In the genomic region with DNA sequence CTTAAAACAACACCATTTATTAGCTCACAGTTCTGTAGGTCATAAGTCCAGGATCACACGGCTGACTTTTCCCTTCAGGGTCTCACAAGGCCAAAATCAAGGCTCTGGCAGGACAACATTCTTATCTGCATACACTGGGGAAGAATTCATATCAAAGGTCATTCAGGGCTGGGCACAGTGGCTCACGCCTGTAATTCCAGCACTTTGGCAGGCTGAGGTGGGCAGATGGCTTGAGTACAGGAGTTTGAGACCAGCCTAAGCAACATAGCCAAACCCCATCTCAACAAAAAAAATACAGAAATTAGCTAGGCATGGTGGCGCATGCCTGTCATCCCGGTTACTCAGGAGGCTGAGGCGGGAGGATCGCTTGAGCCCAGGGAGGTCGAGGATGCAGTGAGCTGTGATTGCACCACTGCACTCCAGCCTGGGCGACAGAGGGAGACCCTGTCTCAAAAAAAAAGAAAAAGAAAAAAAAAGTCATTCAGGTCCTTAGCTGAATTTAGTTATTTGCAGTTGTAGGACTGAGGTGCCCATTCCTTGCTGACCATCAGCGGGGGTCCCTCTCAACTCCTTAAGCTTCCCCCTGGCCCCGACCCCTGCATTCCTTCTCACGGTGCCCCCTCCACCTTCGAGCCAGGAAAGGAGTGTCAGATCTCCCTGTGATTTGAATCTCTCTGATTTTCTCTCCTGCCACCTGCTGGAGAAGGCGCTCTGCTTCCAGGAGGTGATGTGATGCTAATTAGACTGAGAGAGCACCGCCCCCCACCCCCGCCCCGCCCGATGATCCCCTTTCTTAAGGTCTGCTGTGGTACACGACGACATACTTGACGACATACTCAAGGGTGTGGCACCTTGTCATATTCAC, we compare ENCODE assay signal across 9 cellular contexts.
DNase-seq lines count a peak whose midpoint lies in the region; ATAC-seq and TF ChIP-seq lines count a peak whose summit lies in the region.
"Had no signal": no experiment of that assay in that cellular context is flagged by ENCODE, and none has a peak within 500 bp of the region (broad histone marks: within the 10 kb centered on the region; RNA-seq: fewer than 3 reads in every experiment).

No MANE protein-coding gene starts in this region.

- H3K27ac Mint-ChIP-seq in endodermal cell (no peak overlapping the region), nephron (peak overlapping the region in 2 of 3 experiments; percentile 24)
- H3K27ac Mint-ChIP-seq: dendritic cell treated with granulocyte-macrophage colony-stimulating factor and Interleukin-4, amounts not matched to agents 40 ng/mL and 50 ng/mL, for 4 days had no signal

- H4K20me1 ChIP-seq in MM.1S (ENCODE audit: insufficient read depth, low read length) = no peaks in the 10 kb centered on the region

- H2AFZ ChIP-seq in MM.1S (ENCODE audit: low read length) = no peak overlapping the region

- no peaks in the 10 kb centered on the region for H3K27me3 ChIP-seq in MM.1S (replicated peaks; ENCODE audit: insufficient read depth, low read length)
- H3K27me3 ChIP-seq in endodermal cell (ENCODE audit: control insufficient read depth, insufficient read depth, low read length, poor library complexity, severe bottlenecking) = no peaks in the 10 kb centered on the region

- no peak overlapping the region for H3K27ac ChIP-seq in MM.1S (ENCODE audit: low read length)
- H3K27ac ChIP-seq in endodermal cell (ENCODE audit: low read depth, low read length) = no peak overlapping the region

- H3K4me1 Mint-ChIP-seq in endodermal cell = peaks cover 2% of the 10 kb centered on the region
- H3K4me1 Mint-ChIP-seq in nephron = peaks cover 26% of the 10 kb centered on the region

- no peaks in the 10 kb centered on the region for H3K36me3 ChIP-seq in MM.1S (replicated peaks; ENCODE audit: insufficient read depth, low read length)
- H3K36me3 ChIP-seq in endodermal cell (ENCODE audit: control insufficient read depth, insufficient read depth, low read length) = peaks cover 8% of the 10 kb centered on the region

- H3K27me3 Mint-ChIP-seq in endodermal cell (ENCODE audit: insufficient read depth) (no peaks in the 10 kb centered on the region), nephron (ENCODE audit: low read depth) (no peaks in the 10 kb centered on the region)
- H3K27me3 Mint-ChIP-seq: dendritic cell treated with granulocyte-macrophage colony-stimulating factor and Interleukin-4, amounts not matched to agents 40 ng/mL and 50 ng/mL, for 4 days had no signal

- TF ChIP-seq CTCF in MM.1S (IDR thresholded peaks at IDR 0.05; ENCODE audit: low read length) (peak; percentile 6; the same call in 1 of the 2 replicates), endodermal cell (conservative IDR thresholded peaks at IDR 0.05) (peak; percentile 69), nephron (IDR thresholded peaks at IDR 0.05; ENCODE audit: unreplicated experiment in 3 of 3) (peak; percentile 16 to 24 (median 24))

- WGBS in endodermal cell (ENCODE audit: insufficient coverage in 1 of 2, insufficient read length in 1 of 2), 2 experiments = 58 to 75% methylated on average over 7 to 20 of the region's 20 CpGs

- no peaks in the 10 kb centered on the region for H3F3A ChIP-seq in MM.1S (ENCODE audit: insufficient read depth, low read length)

- H3K9me3 ChIP-seq in MM.1S (replicated peaks; ENCODE audit: insufficient read depth, low read length) (no peaks in the 10 kb centered on the region), endodermal cell (ENCODE audit: control insufficient read depth, low read length) (peaks cover 6% of the 10 kb centered on the region)

- no peak overlapping the region for H3K4me2 ChIP-seq in MM.1S (ENCODE audit: low read depth, low read length)

- H3K9me2 ChIP-seq in MM.1S (replicated peaks; ENCODE audit: insufficient read depth, low read length) = no peaks in the 10 kb centered on the region

- H3K36me3 Mint-ChIP-seq in endodermal cell (ENCODE audit: low read depth) (peaks cover 33% of the 10 kb centered on the region), nephron (ENCODE audit: low read depth) (peaks cover 5% of the 10 kb centered on the region)

- H3K9ac ChIP-seq in MM.1S (ENCODE audit: low read length) (no peak overlapping the region), endodermal cell (ENCODE audit: extremely low read depth, low read length, poor library complexity, severe bottlenecking) (no peak overlapping the region)

- H3K79me2 ChIP-seq in MM.1S (ENCODE audit: low read length) = no peaks in the 10 kb centered on the region

- H3K4me3 ChIP-seq in MM.1S (ENCODE audit: low read length) = no peak overlapping the region
- no peak overlapping the region for H3K4me3 ChIP-seq in endodermal cell (ENCODE audit: low read length)

- no peak overlapping the region for H3K4me3 Mint-ChIP-seq in endodermal cell
- H3K4me3 Mint-ChIP-seq in nephron = no peak overlapping the region
- H3K4me3 Mint-ChIP-seq: dendritic cell treated with granulocyte-macrophage colony-stimulating factor and Interleukin-4, amounts not matched to agents 40 ng/mL and 50 ng/mL, for 4 days had no signal

- H3K9me3 Mint-ChIP-seq in endodermal cell (peaks cover 7% of the 10 kb centered on the region), nephron (no peaks in the 10 kb centered on the region)
- H3K9me3 Mint-ChIP-seq: dendritic cell treated with granulocyte-macrophage colony-stimulating factor and Interleukin-4, amounts not matched to agents 40 ng/mL and 50 ng/mL, for 4 days had no signal

- ATAC-seq in HG02588 (IDR thresholded peaks at IDR 0.05; ENCODE audit: unreplicated experiment) = no peak

- H3K4me1 ChIP-seq in MM.1S (ENCODE audit: low read length) = no peaks in the 10 kb centered on the region
- no peaks in the 10 kb centered on the region for H3K4me1 ChIP-seq in endodermal cell (ENCODE audit: control insufficient read depth, insufficient read depth, low read length)

- DNase-seq in Daoy (ENCODE audit: low read depth) (peak; percentile 10), MM.1S (no peak), endodermal cell (peak; percentile 91), NCI-H2196 treated with DMSO at 0.1 percent for 48 hours (lab: John Stamatoyannopoulos, UW; ENCODE audit: unreplicated experiment) (no peak), NCI-H510A treated with DMSO at 0.1 percent for 48 hours (lab: John Stamatoyannopoulos, UW) (no peak)
- DNase-seq in stimulated activated CD4-positive, alpha-beta T cell treated with anti-CD3 and anti-CD28 coated beads, Interleukin-4, amount 100 ng/mL, for 24 hours = no peak

Comparison
In these comparisons a context has a peak if more than half of its experiments do, and no peak if none do; other contexts are left out.
1. DNase-seq: peak in Daoy (single experiment) and endodermal cell (single experiment); none in MM.1S (single experiment), NCI-H2196 treated with DMSO at 0.1 percent for 48 hours (single experiment), NCI-H510A treated with DMSO at 0.1 percent for 48 hours (single experiment) and stimulated activated CD4-positive, alpha-beta T cell treated with anti-CD3 and anti-CD28 coated beads, Interleukin-4, amount 100 ng/mL, for 24 hours (single experiment).
2. CTCF ChIP-seq: peak in every context shown above with its lines; median percentile 69 in endodermal cell; 24 in nephron; 6 in MM.1S.